14 cellular contexts compared by ENCODE assay signal in genomic region chr3:158100681-158101080, GRCh38. TPM values are rescaled to one million over a fixed set of nuclear protein-coding genes. Genes with fewer than 3 reads are reported as not detected.
DNase-seq lines count a peak whose midpoint lies in the region; ATAC-seq and TF ChIP-seq lines count a peak whose summit lies in the region.
"Had no signal": no experiment of that assay in that cellular context is flagged by ENCODE, and none has a peak within 500 bp of the region (broad histone marks: within the 10 kb centered on the region; RNA-seq: fewer than 3 reads in every experiment).

No MANE protein-coding gene starts in this region.

- no peak overlapping the region for H3K27ac Mint-ChIP-seq in progenitor cell of endocrine pancreas
- H3K27ac Mint-ChIP-seq: H9 had no signal

- H3K4me1 Mint-ChIP-seq in progenitor cell of endocrine pancreas (ENCODE audit: low read depth), result peaks cover 21% of the 10 kb centered on the region

- H3K4me3 ChIP-seq in left lung, result no peak overlapping the region

- TF ChIP-seq CTCF in left lung (IDR thresholded peaks at IDR 0.05), result no peak
- no peak for TF ChIP-seq CTCF in progenitor cell of endocrine pancreas (IDR thresholded peaks at IDR 0.05; ENCODE audit: unreplicated experiment)

- H3K27me3 Mint-ChIP-seq in progenitor cell of endocrine pancreas, result peaks cover 97% of the 10 kb centered on the region

- ATAC-seq in left lung, result no peak

- H3K9me3 Mint-ChIP-seq in progenitor cell of endocrine pancreas (ENCODE audit: low read depth), result no peaks in the 10 kb centered on the region

- H3K4me3 Mint-ChIP-seq in progenitor cell of endocrine pancreas (ENCODE audit: low read depth), result no peak overlapping the region
- H3K4me3 Mint-ChIP-seq: H9 had no signal

- no peak overlapping the region for H3K27ac ChIP-seq in left lung
- no peak overlapping the region for H3K27ac ChIP-seq in substantia nigra (ENCODE audit: low read depth, low read length, poor library complexity, severe bottlenecking)
- H3K27ac ChIP-seq: HL-60 had no signal

- peak; percentile 42 for DNase-seq in NCI-H2107 treated with DMSO at 0.1 percent for 48 hours (lab: John Stamatoyannopoulos, UW; ENCODE audit: unreplicated experiment)
- no peak for DNase-seq in NCI-H2107 (lab: John Stamatoyannopoulos, UW)
- DNase-seq in NCI-H1105 (lab: John Stamatoyannopoulos, UW), result peak; percentile 49
- DNase-seq in NCI-H69 (lab: John Stamatoyannopoulos, UW), result peak; percentile 32
- DNase-seq in retina, result peak; percentile 14
- no peak for DNase-seq in left lung
- no peak for DNase-seq in progenitor cell of endocrine pancreas (ENCODE audit: low spot score, unreplicated experiment)
- no peak for DNase-seq in substantia nigra (lab: John Stamatoyannopoulos, UW)
- DNase-seq: 8988T; C1 segment of cervical spinal cord; Caco-2; CD4-positive, CD25-positive, alpha-beta regulatory T cell; H9 had no signal

- no peaks in the 10 kb centered on the region for H3K36me3 ChIP-seq in left lung

- peaks cover 98 to 100% of the 10 kb centered on the region in 2 donors for H3K27me3 ChIP-seq in left lung

- no peaks in the 10 kb centered on the region for H3K36me3 Mint-ChIP-seq in progenitor cell of endocrine pancreas (ENCODE audit: insufficient read depth)
- H3K36me3 Mint-ChIP-seq: CD4-positive, CD25-positive, alpha-beta regulatory T cell had no signal

- intact Hi-C loops in left lung (cut with DNase I), result no loop called here

- H3K4me1 ChIP-seq in left lung, result peaks cover 12 to 39% of the 10 kb centered on the region in 2 donors
- H3K4me1 ChIP-seq: Caco-2 had no signal

- no peaks in the 10 kb centered on the region for H3K9me3 ChIP-seq in left lung
- H3K9me3 ChIP-seq: Caco-2 had no signal

RNA-seq across cellular contexts. Expression of gene SHOX2, which starts 5.5 kb away (rescaled TPM):
- under 1 TPM; 0.09 to 0.21 TPM for total RNA-seq in left lung
- 0.36 and 0.50 TPM in 2 replicates for total RNA-seq in progenitor cell of endocrine pancreas
- total RNA-seq: CD4-positive, CD25-positive, alpha-beta regulatory T cell; H9 had no signal

RNA-seq across cellular contexts. Expression of gene RSRC1, which starts 9.2 kb away (rescaled TPM):
- 10 to 100 TPM; 25.2 to 26.3 TPM for total RNA-seq in left lung
- total RNA-seq in progenitor cell of endocrine pancreas, result 50.6 and 55.7 TPM in 2 replicates

Comparison
In these comparisons a context has a peak if more than half of its experiments do, and no peak if none do; other contexts are left out.
1. DNase-seq: peak in NCI-H2107 treated with DMSO at 0.1 percent for 48 hours (single experiment), NCI-H1105 (single experiment), NCI-H69 (single experiment) and retina (single experiment); none in NCI-H2107 (single experiment), left lung (0 of 2), progenitor cell of endocrine pancreas (single experiment) and substantia nigra (0 of 49).